16 cellular contexts compared by ENCODE assay signal in the genomic region with DNA sequence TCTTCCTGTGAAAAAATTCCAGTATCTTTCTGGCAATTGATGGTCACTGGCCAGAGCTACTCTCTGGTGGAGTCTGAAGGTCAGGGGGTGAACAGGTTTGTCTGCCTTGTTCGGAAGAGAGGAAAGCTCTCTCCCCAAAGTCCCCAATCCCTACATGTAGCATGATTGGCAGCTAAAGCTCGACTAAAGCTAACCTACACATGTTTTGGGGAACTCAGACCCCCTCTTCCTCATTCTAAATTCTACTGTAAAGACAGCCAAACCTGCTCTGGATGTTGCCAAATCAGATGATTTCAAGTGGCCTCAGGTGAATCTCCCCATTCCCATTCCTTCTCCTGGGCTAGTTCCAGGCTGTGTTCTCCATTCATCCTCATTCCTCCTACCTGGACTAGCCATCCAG.
DNase-seq lines count a peak whose midpoint lies in the region; ATAC-seq, FAIRE-seq and TF ChIP-seq lines count a peak whose summit lies in the region.
"Had no signal": no experiment of that assay in that cellular context is flagged by ENCODE, and none has a peak within 500 bp of the region (broad histone marks: within the 10 kb centered on the region; RNA-seq: fewer than 3 reads in every experiment).

No MANE protein-coding gene starts in this region.

- H4K20me1 ChIP-seq in HepG2 (ENCODE audit: insufficient read depth, low read length), result no peaks in the 10 kb centered on the region

- TF ChIP-seq RAD21 in HepG2 (CRISPR knock-in tag; IDR thresholded peaks at IDR 0.05), result no peak

- H3K79me2 ChIP-seq in HepG2 (ENCODE audit: insufficient read depth, low read length), result no peaks in the 10 kb centered on the region

- in situ Hi-C loops in HepG2 (cut with HindIII; ENCODE audit: extremely low pct_ligation_motif_present, low pct_unique_long_range_greater_than_20kb), result no loop called here

- BruUV-seq in HepG2 (replicated peaks; lab: Mats Ljungman, UMichigan), result no TSS peak

- DNase-seq in activated CD4-positive, alpha-beta T cell treated with anti-CD3 and anti-CD28 coated beads, Interleukin-2, amount 10 ng/mL, durations not matched to agents 7 days and 5 days, result no peak
- DNase-seq in activated CD4-positive, alpha-beta T cell treated with anti-CD3 and anti-CD28 coated beads, Interleukin-2, amount 50 U/mL, for 4 hours, result no peak
- no peak for DNase-seq in CD8-positive, alpha-beta memory T cell
- DNase-seq in T-helper 17 cell (no peak), natural killer cell (no peak), upper lobe of right lung (no peak), HepG2 (ENCODE audit: low spot score) (no peak)
- DNase-seq: activated CD8-positive, alpha-beta memory T cell treated with anti-CD3 and anti-CD28 coated beads, Interleukin-2, amount 50 U/mL, for 48 hours; GM23248; left lung; NCI-H1930; NK-92 treated with Interleukin-12 subunit alpha and Interleukin-12 subunit beta, amount 100 ng/mL, for 24 hours; trophoblast cell had no signal

- no peak overlapping the region for H2AFZ ChIP-seq in HepG2 (ENCODE audit: low read length)
- H2AFZ ChIP-seq: GM23248 had no signal

- H3K27me3 Mint-ChIP-seq in activated CD4-positive, alpha-beta T cell treated with anti-CD3 and anti-CD28 coated beads, Interleukin-2, amount 10 ng/mL, durations not matched to agents 7 days and 5 days, result no peaks in the 10 kb centered on the region
- H3K27me3 Mint-ChIP-seq in CD8-positive, alpha-beta memory T cell, result peaks cover 0 to 1% of the 10 kb centered on the region in 2 donors
- H3K27me3 Mint-ChIP-seq in T-helper 17 cell, result no peaks in the 10 kb centered on the region
- no peaks in the 10 kb centered on the region for H3K27me3 Mint-ChIP-seq in natural killer cell (ENCODE audit: low read depth in 2 of 2)

- WGBS in HepG2 (ENCODE audit: low lambda C conversion rate), result 44% methylated on average over 2 of the region's 2 CpGs

- peak overlapping the region; percentile 87 for H3K27ac Mint-ChIP-seq in activated CD4-positive, alpha-beta T cell treated with anti-CD3 and anti-CD28 coated beads, Interleukin-2, amount 10 ng/mL, durations not matched to agents 7 days and 5 days
- peak overlapping the region in 7 of 8 donors; percentile 50 to 90 (median 68) for H3K27ac Mint-ChIP-seq in CD8-positive, alpha-beta memory T cell
- H3K27ac Mint-ChIP-seq in T-helper 17 cell (peak overlapping the region; percentile 89), natural killer cell (peak overlapping the region; percentile 79 to 83)

- H3K4me3 Mint-ChIP-seq in activated CD4-positive, alpha-beta T cell treated with anti-CD3 and anti-CD28 coated beads, Interleukin-2, amount 10 ng/mL, durations not matched to agents 7 days and 5 days, result no peak overlapping the region
- peak overlapping the region in 6 of 7 donors; percentile 6 to 83 (median 71) for H3K4me3 Mint-ChIP-seq in CD8-positive, alpha-beta memory T cell
- H3K4me3 Mint-ChIP-seq in T-helper 17 cell, result peak overlapping the region; percentile 45
- H3K4me3 Mint-ChIP-seq in natural killer cell, result peak overlapping the region; percentile 83

- POLR2A ChIA-PET in activated CD4-positive, alpha-beta T cell treated with anti-CD3 and anti-CD28 coated beads, Interleukin-2, amount 10 ng/mL, durations not matched to agents 7 days and 5 days (lab: Charles Lee), result no interaction called here
- POLR2A ChIA-PET in CD8-positive, alpha-beta memory T cell (lab: Charles Lee), result no interaction called here
- POLR2A ChIA-PET in HepG2 (lab: Yijun Ruan, JAX), result no interaction called here

- peaks cover 45% of the 10 kb centered on the region for H3K4me1 Mint-ChIP-seq in activated CD4-positive, alpha-beta T cell treated with anti-CD3 and anti-CD28 coated beads, Interleukin-2, amount 10 ng/mL, durations not matched to agents 7 days and 5 days
- peaks cover 55 to 69% (median 64%) of the 10 kb centered on the region in 3 donors for H3K4me1 Mint-ChIP-seq in CD8-positive, alpha-beta memory T cell
- H3K4me1 Mint-ChIP-seq in T-helper 17 cell, result peaks cover 36% of the 10 kb centered on the region
- H3K4me1 Mint-ChIP-seq in natural killer cell, result peaks cover 49 to 65% of the 10 kb centered on the region in 2 donors

- H3K4me2 ChIP-seq in HepG2 (ENCODE audit: low read depth, low read length), result no peak overlapping the region

- no peak overlapping the region for H3K9ac ChIP-seq in HepG2 (ENCODE audit: insufficient read depth, low read depth, low read length)
- H3K9ac ChIP-seq: GM23248 had no signal

- no peak for ATAC-seq in T-helper 17 cell
- ATAC-seq in natural killer cell, result no peak
- ATAC-seq in upper lobe of right lung, result no peak
- ATAC-seq in GM18511 (IDR thresholded peaks at IDR 0.05; ENCODE audit: unreplicated experiment), result no peak
- ATAC-seq in HepG2, result no peak
- ATAC-seq: left lung had no signal

- TF ChIP-seq EP300 in HepG2 (IDR thresholded peaks at IDR 0.05; ENCODE audit: low read depth in 2 of 2, low read length in 2 of 2) (no peak), HepG2 (CRISPR knock-in tag; IDR thresholded peaks at IDR 0.05; ENCODE audit: borderline replicate concordance) (no peak)

- peaks cover 4% of the 10 kb centered on the region for H3K9me3 Mint-ChIP-seq in activated CD4-positive, alpha-beta T cell treated with anti-CD3 and anti-CD28 coated beads, Interleukin-2, amount 10 ng/mL, durations not matched to agents 7 days and 5 days
- H3K9me3 Mint-ChIP-seq in CD8-positive, alpha-beta memory T cell, result no peaks in the 10 kb centered on the region
- no peaks in the 10 kb centered on the region for H3K9me3 Mint-ChIP-seq in natural killer cell

- CTCF ChIA-PET in activated CD4-positive, alpha-beta T cell treated with anti-CD3 and anti-CD28 coated beads, Interleukin-2, amount 10 ng/mL, durations not matched to agents 7 days and 5 days (lab: Charles Lee), result interaction anchor here (1.4 kb wide), 1 partner anchor 15 kb away, joined by 3 read pairs; no protein-coding TSS in a partner anchor
- CTCF ChIA-PET in CD8-positive, alpha-beta memory T cell (lab: Charles Lee), result no interaction called here
- CTCF ChIA-PET in HepG2 (lab: Yijun Ruan, JAX; ENCODE audit: low intra/inter-chr PET ratio, low total read pairs), result no interaction called here

- no peak overlapping the region for H3K27ac ChIP-seq in CD8-positive, alpha-beta memory T cell (ENCODE audit: low read depth, low read length)
- H3K27ac ChIP-seq in upper lobe of right lung (no peak overlapping the region), HepG2 (ENCODE audit: extremely low read length, insufficient read depth, low read length) (no peak overlapping the region)
- H3K27ac ChIP-seq: GM23248, right atrium auricular region had no signal

- no peaks in the 10 kb centered on the region for H3K36me3 ChIP-seq in CD8-positive, alpha-beta memory T cell (ENCODE audit: insufficient read depth, low read length)
- H3K36me3 ChIP-seq in upper lobe of right lung, result no peaks in the 10 kb centered on the region
- no peaks in the 10 kb centered on the region for H3K36me3 ChIP-seq in HepG2 (replicated peaks in 1 of 2; ENCODE audit: control insufficient read depth in 1 of 2, insufficient read depth in 2 of 2, low read length in 2 of 2)
- H3K36me3 ChIP-seq: left lung, right atrium auricular region had no signal

- TF ChIP-seq CTCF in natural killer cell (IDR thresholded peaks at IDR 0.05), result no peak
- TF ChIP-seq CTCF in upper lobe of right lung (IDR thresholded peaks at IDR 0.05), result no peak
- TF ChIP-seq CTCF in HepG2 (CRISPR knock-in tag; IDR thresholded peaks at IDR 0.05), result no peak

- H3K9me3 ChIP-seq in CD8-positive, alpha-beta memory T cell (ENCODE audit: low read length), result no peaks in the 10 kb centered on the region
- H3K9me3 ChIP-seq in T-helper 17 cell (ENCODE audit: control insufficient read depth, low read length, poor library complexity, severe bottlenecking), result no peaks in the 10 kb centered on the region
- no peaks in the 10 kb centered on the region for H3K9me3 ChIP-seq in upper lobe of right lung
- no peaks in the 10 kb centered on the region for H3K9me3 ChIP-seq in HepG2 (ENCODE audit: low read length)
- H3K9me3 ChIP-seq: left lung had no signal

- peaks cover 33% of the 10 kb centered on the region for H3K4me1 ChIP-seq in CD8-positive, alpha-beta memory T cell (ENCODE audit: insufficient read depth, low read length)
- no peaks in the 10 kb centered on the region for H3K4me1 ChIP-seq in upper lobe of right lung
- no peaks in the 10 kb centered on the region for H3K4me1 ChIP-seq in HepG2 (ENCODE audit: insufficient read depth, low read length)
- H3K4me1 ChIP-seq: left lung, right atrium auricular region had no signal

- no peak for FAIRE-seq in HepG2 (lab: Jason Lieb, UNC)
- FAIRE-seq: bronchial epithelial cell had no signal

- H3K27me3 ChIP-seq in CD8-positive, alpha-beta memory T cell (ENCODE audit: insufficient read depth, low read length, poor library complexity, severe bottlenecking), result no peaks in the 10 kb centered on the region
- H3K27me3 ChIP-seq in upper lobe of right lung (no peaks in the 10 kb centered on the region), HepG2 (ENCODE audit: control insufficient read depth in 1 of 2, insufficient read depth in 2 of 2, low read length in 2 of 2) (no peaks in the 10 kb centered on the region)
- H3K27me3 ChIP-seq: right atrium auricular region had no signal

- H3K36me3 Mint-ChIP-seq in activated CD4-positive, alpha-beta T cell treated with anti-CD3 and anti-CD28 coated beads, Interleukin-2, amount 10 ng/mL, durations not matched to agents 7 days and 5 days (ENCODE audit: low read depth), result peaks cover 27% of the 10 kb centered on the region
- peaks cover 0 to 10% (median 0%) of the 10 kb centered on the region in 3 donors for H3K36me3 Mint-ChIP-seq in CD8-positive, alpha-beta memory T cell
- H3K36me3 Mint-ChIP-seq in T-helper 17 cell (ENCODE audit: low read depth) (no peaks in the 10 kb centered on the region), natural killer cell (no peaks in the 10 kb centered on the region)

- peak overlapping the region; percentile 31 for H3K4me3 ChIP-seq in CD8-positive, alpha-beta memory T cell (ENCODE audit: low read length)
- H3K4me3 ChIP-seq in upper lobe of right lung (no peak overlapping the region), HepG2 (replicated peaks in 1 of 3; ENCODE audit: insufficient read depth in 1 of 3, low read depth in 2 of 3, low read length in 3 of 3) (no peak overlapping the region)
- H3K4me3 ChIP-seq: GM23248, left lung, right atrium auricular region had no signal

- intact Hi-C loops in natural killer cell (cut with micrococcal nuclease), result no loop called here
- intact Hi-C loops in upper lobe of right lung (cut with DNase I), result no loop called here
- intact Hi-C loops in HepG2 (cut with micrococcal nuclease; ENCODE audit: unreplicated experiment), result no loop called here

- no peak for TF ChIP-seq POLR2A in HepG2 (IDR thresholded peaks at IDR 0.05; ENCODE audit: insufficient read depth in 1 of 2, low read depth in 2 of 2, low read length in 2 of 2)

TF ChIP-seq in HepG2, 621 proteins besides CTCF, POLR2A, EP300 and RAD21 (continues in another document):
- TF ChIP-seq ZNF883 (CRISPR knock-in tag; IDR thresholded peaks at IDR 0.05; ENCODE audit: not compliant biosample characterization) (no peak), RBM22 (optimal IDR thresholded peaks at IDR 0.05; ENCODE audit: low read length) (no peak)
